16 cellular contexts compared by ENCODE assay signal in genomic region chr11:111301004-111301839, GRCh38. TPM values are rescaled to one million over a fixed set of nuclear protein-coding genes. Genes with fewer than 3 reads are reported as not detected.
A peak's percentile ranks its signal among the peaks of the same experiment; 100 is the strongest.
DNase-seq lines count a peak whose midpoint lies in the region; ATAC-seq, FAIRE-seq and TF ChIP-seq lines count a peak whose summit lies in the region.
"Had no signal": no experiment of that assay in that cellular context is flagged by ENCODE, and none has a peak within 500 bp of the region (broad histone marks: within the 10 kb centered on the region; RNA-seq: fewer than 3 reads in every experiment).

No MANE protein-coding gene starts in this region.

- H4K20me1 ChIP-seq in HepG2 (ENCODE audit: insufficient read depth, low read length): no peaks in the 10 kb centered on the region

- H3K4me3 ChIP-seq in HepG2 (replicated peaks in 1 of 3; ENCODE audit: insufficient read depth in 1 of 3, low read depth in 2 of 3, low read length in 3 of 3): peak overlapping the region in 2 of 3 experiments; percentile 62 to 78; a peak in 2 of 6 replicates
- no peak overlapping the region for H3K4me3 ChIP-seq in gastrocnemius medialis
- H3K4me3 ChIP-seq in uterus: no peak overlapping the region
- H3K4me3 ChIP-seq: coronary artery had no signal

- DNase-seq in COLO668 (lab: John Stamatoyannopoulos, UW; ENCODE audit: unreplicated experiment): peak; percentile 66
- peak; percentile 97 for DNase-seq in NCI-H446 (lab: John Stamatoyannopoulos, UW)
- DNase-seq in HepG2 (ENCODE audit: low spot score): no peak
- no peak for DNase-seq in gastrocnemius medialis
- DNase-seq in HT-29 (ENCODE audit: low spot score): no peak
- DNase-seq in uterus: no peak
- DNase-seq: immature natural killer cell; naive thymus-derived CD4-positive, alpha-beta T cell; small intestine; T1000 had no signal

- WGBS in HepG2 (ENCODE audit: low lambda C conversion rate): 83% methylated on average over 4 of the region's 5 CpGs

- H3K27me3 ChIP-seq in HepG2 (ENCODE audit: control insufficient read depth in 1 of 2, insufficient read depth in 2 of 2, low read length in 2 of 2) (no peaks in the 10 kb centered on the region), gastrocnemius medialis (no peaks in the 10 kb centered on the region), uterus (no peaks in the 10 kb centered on the region)

- intact Hi-C loops in HepG2 (cut with micrococcal nuclease; ENCODE audit: unreplicated experiment): no loop called here
- intact Hi-C loops in gastrocnemius medialis (cut with DNase I; ENCODE audit: low total_unique reads): no loop called here
- intact Hi-C loops in uterus (cut with DNase I; ENCODE audit: low total_unique reads): no loop called here

- H3K4me2 ChIP-seq in HepG2 (ENCODE audit: low read depth, low read length): peak overlapping the region; percentile 79

- TF ChIP-seq POLR2A in HepG2 (IDR thresholded peaks at IDR 0.05; ENCODE audit: insufficient read depth in 1 of 2, low read depth in 2 of 2, low read length in 2 of 2) (0 out of 4 replicates have a peak, but pooled peaks of 1 of the 2 experiments have one; percentile 22), gastrocnemius medialis (IDR thresholded peaks at IDR 0.05) (no peak), uterus (IDR thresholded peaks at IDR 0.05) (no peak)

- ATAC-seq in HG03025 (IDR thresholded peaks at IDR 0.05; ENCODE audit: low FRiP score, unreplicated experiment) (peak; percentile 47), HepG2 (no peak), gastrocnemius medialis (no peak), HG02852 (IDR thresholded peaks at IDR 0.05; ENCODE audit: unreplicated experiment) (no peak)
- ATAC-seq: naive thymus-derived CD4-positive, alpha-beta T cell had no signal

- H3K9me3 ChIP-seq in HepG2 (ENCODE audit: low read length) (no peaks in the 10 kb centered on the region), gastrocnemius medialis (no peaks in the 10 kb centered on the region), uterus (no peaks in the 10 kb centered on the region)

- CTCF ChIA-PET in HepG2 (lab: Yijun Ruan, JAX; ENCODE audit: low intra/inter-chr PET ratio, low total read pairs): interaction anchor here (5.7 kb wide), 1 partner anchor 122 kb away, joined by 51 read pairs; no protein-coding TSS in a partner anchor

- H3K4me1 ChIP-seq in HepG2 (ENCODE audit: insufficient read depth, low read length) (peaks cover 67% of the 10 kb centered on the region), gastrocnemius medialis (peaks cover 0 to 6% of the 10 kb centered on the region in 2 donors), uterus (no peaks in the 10 kb centered on the region)

- no peak overlapping the region for H2AFZ ChIP-seq in HepG2 (ENCODE audit: low read length)

- FAIRE-seq in HepG2 (lab: Jason Lieb, UNC): no peak
- FAIRE-seq: GM18507, small intestine, urothelium cell line had no signal

- no TSS peak for BruUV-seq in HepG2 (replicated peaks; lab: Mats Ljungman, UMichigan)

- TF ChIP-seq EP300 in HepG2 (IDR thresholded peaks at IDR 0.05; ENCODE audit: low read depth in 2 of 2, low read length in 2 of 2): no peak
- TF ChIP-seq EP300 in HepG2 (CRISPR knock-in tag; IDR thresholded peaks at IDR 0.05; ENCODE audit: borderline replicate concordance): no peak

- H3K27ac ChIP-seq in HepG2 (ENCODE audit: extremely low read length, insufficient read depth, low read length) (peak overlapping the region; percentile 24), gastrocnemius medialis (no peak overlapping the region), uterus (no peak overlapping the region)
- H3K27ac ChIP-seq: coronary artery, RWPE1 had no signal

- TF ChIP-seq RAD21 in HepG2 (CRISPR knock-in tag; IDR thresholded peaks at IDR 0.05): no peak

- H3K79me2 ChIP-seq in HepG2 (ENCODE audit: insufficient read depth, low read length): peaks cover 16% of the 10 kb centered on the region

- H3K9ac ChIP-seq in HepG2 (ENCODE audit: insufficient read depth, low read depth, low read length): peak overlapping the region; percentile 93; the same call in 1 of the 2 replicates

- in situ Hi-C loops in HepG2 (cut with HindIII; ENCODE audit: extremely low pct_ligation_motif_present, low pct_unique_long_range_greater_than_20kb): no loop called here
- in situ Hi-C loops in gastrocnemius medialis (cut with MboI; ENCODE audit: low sequenced_read_pairs in 4 of 4): no loop called here

- POLR2A ChIA-PET in HepG2 (lab: Yijun Ruan, JAX): interaction anchor here (2.0 to 6.9 kb wide), 2 partner anchors 19 to 34 kb away, joined by 7 to 102 read pairs; no protein-coding TSS in a partner anchor

- TF ChIP-seq CTCF in HepG2 (CRISPR knock-in tag; IDR thresholded peaks at IDR 0.05): no peak
- no peak for TF ChIP-seq CTCF in gastrocnemius medialis (IDR thresholded peaks at IDR 0.05 in 4 of 5, conservative IDR thresholded peaks at IDR 0.05 in 1 of 5)
- no peak for TF ChIP-seq CTCF in uterus (IDR thresholded peaks at IDR 0.05)

- no peaks in the 10 kb centered on the region for H3K36me3 ChIP-seq in HepG2 (replicated peaks in 1 of 2; ENCODE audit: control insufficient read depth in 1 of 2, insufficient read depth in 2 of 2, low read length in 2 of 2)
- no peaks in the 10 kb centered on the region for H3K36me3 ChIP-seq in gastrocnemius medialis
- no peaks in the 10 kb centered on the region for H3K36me3 ChIP-seq in uterus

TF ChIP-seq in HepG2, 621 proteins besides CTCF, POLR2A, EP300 and RAD21 (continues in another document):
- TF ChIP-seq TFAP4 (IDR thresholded peaks at IDR 0.05; ENCODE audit: borderline replicate concordance, low read depth): peak; percentile 5; the same call in 1 of the 2 replicates
- peak; percentile 95; the same call in 1 of the 2 replicates for TF ChIP-seq ZNF205 (CRISPR knock-in tag; IDR thresholded peaks at IDR 0.05)

RNA-seq across cellular contexts. Expression of gene POU2AF3, which starts 2.9 kb away (rescaled TPM):
- total RNA-seq in HepG2 (2016; rRNA removed; fragmentation: Illumina TruSeq; extraction: Trizol) (4.9 and 7.8 TPM in 2 replicates), gastrocnemius medialis (under 1 TPM in 3 of 4 donors, not detected in 1; 0.22 to 0.58 (median 0.46) TPM), uterus (10 to 100 TPM in 2 of 4 donors, 1 to 10 TPM in 1, under 1 TPM in 1; 0.97 to 13.2 (median 6.2) TPM)
- 2.0 and 2.8 TPM in 2 replicates for total RNA-seq in HepG2 (2016; cell fraction: cytosol; rRNA removed; fragmentation: Illumina TruSeq; extraction: Trizol; ENCODE audit: low read depth)
- total RNA-seq in HepG2 (2016; cell fraction: insoluble cytoplasmic fraction; rRNA removed; fragmentation: Illumina TruSeq; extraction: Trizol): 5.5 and 7.3 TPM in 2 replicates
- total RNA-seq in HepG2 (2016; cell fraction: membrane; rRNA removed; fragmentation: Illumina TruSeq; extraction: Trizol): 3.5 and 4.6 TPM in 2 replicates
- total RNA-seq in HepG2 (2016; cell fraction: nucleus; rRNA removed; fragmentation: Illumina TruSeq; extraction: Trizol): 10.6 and 11.1 TPM in 2 replicates
- polyA plus RNA-seq in HepG2 (2011; rRNA removed): 70.7 and 71.2 TPM in 2 replicates
- 32.5 and 33.6 TPM in 2 replicates for polyA plus RNA-seq in HepG2 (2011; cell fraction: cytosol; rRNA removed)
- polyA plus RNA-seq in HepG2 (2011; cell fraction: nucleus; rRNA removed): 175 and 193 TPM in 2 replicates
- polyA plus RNA-seq in HepG2 (2012): 26.6 and 28.4 TPM in 2 replicates
- 4.2 and 5.4 TPM in 2 replicates for polyA plus RNA-seq in HepG2 (2016; cell fraction: cytosol; fragmentation: Illumina TruSeq; extraction: Trizol; ENCODE audit: low read depth)
- polyA plus RNA-seq in HepG2 (2016; cell fraction: insoluble cytoplasmic fraction; fragmentation: Illumina TruSeq; extraction: Trizol; ENCODE audit: low read depth): 13.1 and 13.8 TPM in 2 replicates
- 6.0 and 7.4 TPM in 2 replicates for polyA plus RNA-seq in HepG2 (2016; cell fraction: membrane; fragmentation: Illumina TruSeq; extraction: Trizol; ENCODE audit: low read depth)
- polyA plus RNA-seq in HepG2 (2016; cell fraction: nucleus; fragmentation: Illumina TruSeq; extraction: Trizol; ENCODE audit: insufficient read depth, low read depth): 47.2 and 50.2 TPM in 2 replicates
- 20.8 TPM in 1 of 2 replicates, not detected in the other for polyA minus RNA-seq in HepG2 (2011; rRNA and poly(A)+ RNA removed; ENCODE audit: low replicate concordance)
- polyA minus RNA-seq in HepG2 (2011; cell fraction: cytosol; rRNA and poly(A)+ RNA removed): 5.8 and 9.0 TPM in 2 replicates
- polyA minus RNA-seq in HepG2 (2011; cell fraction: nucleus; rRNA and poly(A)+ RNA removed): 18.3 and 18.5 TPM in 2 replicates
- total RNA-seq in HT-29 (2014; rRNA removed; shearing (Covaris generic)): 14.5 and 23.0 TPM in 2 replicates
- total RNA-seq: naive thymus-derived CD4-positive, alpha-beta T cell had no signal
- polyA plus RNA-seq: immature natural killer cell; naive thymus-derived CD4-positive, alpha-beta T cell had no signal

RNA-seq across cellular contexts. Expression of gene POU2AF2, which starts 55.7 kb away (rescaled TPM):
- not detected in 2 replicates for total RNA-seq in HepG2 (2016; rRNA removed; fragmentation: Illumina TruSeq; extraction: Trizol)
- total RNA-seq in HepG2 (2016; cell fraction: cytosol; rRNA removed; fragmentation: Illumina TruSeq; extraction: Trizol; ENCODE audit: low read depth): not detected in 2 replicates
- total RNA-seq in HepG2 (2016; cell fraction: insoluble cytoplasmic fraction; rRNA removed; fragmentation: Illumina TruSeq; extraction: Trizol): not detected in 2 replicates
- total RNA-seq in HepG2 (2016; cell fraction: membrane; rRNA removed; fragmentation: Illumina TruSeq; extraction: Trizol): not detected in 2 replicates
- total RNA-seq in HepG2 (2016; cell fraction: nucleus; rRNA removed; fragmentation: Illumina TruSeq; extraction: Trizol): not detected in 2 replicates
- polyA plus RNA-seq in HepG2 (2011; rRNA removed): 0.11 and 0.12 TPM in 2 replicates
- polyA plus RNA-seq in HepG2 (2011; cell fraction: cytosol; rRNA removed): 0.05 TPM in 1 of 2 replicates, not detected in the other
- polyA plus RNA-seq in HepG2 (2011; cell fraction: nucleus; rRNA removed): not detected in 2 replicates
- polyA plus RNA-seq in HepG2 (2012): 0.15 TPM in 1 of 2 replicates, not detected in the other
- not detected in 2 replicates for polyA plus RNA-seq in HepG2 (2016; cell fraction: cytosol; fragmentation: Illumina TruSeq; extraction: Trizol; ENCODE audit: low read depth)
- polyA plus RNA-seq in HepG2 (2016; cell fraction: insoluble cytoplasmic fraction; fragmentation: Illumina TruSeq; extraction: Trizol; ENCODE audit: low read depth): not detected in 2 replicates
- polyA plus RNA-seq in HepG2 (2016; cell fraction: membrane; fragmentation: Illumina TruSeq; extraction: Trizol; ENCODE audit: low read depth): not detected in 2 replicates
- not detected in 2 replicates for polyA plus RNA-seq in HepG2 (2016; cell fraction: nucleus; fragmentation: Illumina TruSeq; extraction: Trizol; ENCODE audit: insufficient read depth, low read depth)
- 0.48 TPM in 1 of 2 replicates, not detected in the other for polyA minus RNA-seq in HepG2 (2011; rRNA and poly(A)+ RNA removed; ENCODE audit: low replicate concordance)
- not detected in 2 replicates for polyA minus RNA-seq in HepG2 (2011; cell fraction: cytosol; rRNA and poly(A)+ RNA removed)
- polyA minus RNA-seq in HepG2 (2011; cell fraction: nucleus; rRNA and poly(A)+ RNA removed): 0.39 and 0.50 TPM in 2 replicates
- total RNA-seq in gastrocnemius medialis: under 1 TPM in 3 of 4 donors, not detected in 1; 0.36 to 0.86 (median 0.51) TPM
- 6.3 and 6.5 TPM in 2 replicates for total RNA-seq in HT-29 (2014; rRNA removed; shearing (Covaris generic))
- not detected for total RNA-seq in uterus
- total RNA-seq: naive thymus-derived CD4-positive, alpha-beta T cell had no signal
- polyA plus RNA-seq: immature natural killer cell; naive thymus-derived CD4-positive, alpha-beta T cell had no signal

Comparison
In these comparisons a context has a peak if more than half of its experiments do, and no peak if none do; other contexts are left out.
1. DNase-seq: peak in COLO668 (single experiment) and NCI-H446 (2 of 2); none in HepG2 (single experiment), gastrocnemius medialis (0 of 2), HT-29 (single experiment) and uterus (0 of 2).
2. H3K4me3 ChIP-seq: peak in HepG2 (2 of 3); none in gastrocnemius medialis (0 of 4) and uterus (0 of 2).